Comparison of ENCODE assay signal across 15 cellular contexts in genomic region chr12:6346942-6347341, GRCh38. TPM values are rescaled to one million over a fixed set of nuclear protein-coding genes. Genes with fewer than 3 reads are reported as not detected.
DNase-seq lines count a peak whose midpoint lies in the region; ATAC-seq and TF ChIP-seq lines count a peak whose summit lies in the region.
"Had no signal": no experiment of that assay in that cellular context is flagged by ENCODE, and none has a peak within 500 bp of the region (broad histone marks: within the 10 kb centered on the region; RNA-seq: fewer than 3 reads in every experiment).

No MANE protein-coding gene starts in this region.

- no peaks in the 10 kb centered on the region for H3K36me3 ChIP-seq in HEK293 (ENCODE audit: control insufficient read depth in 2 of 2, insufficient read depth in 1 of 2, low read length in 2 of 2)
- H3K36me3 ChIP-seq in adrenal gland (replicated peaks in 1 of 2): no peaks in the 10 kb centered on the region
- peaks cover 9% of the 10 kb centered on the region for H3K36me3 ChIP-seq in lower lobe of right lung
- H3K36me3 ChIP-seq in subcutaneous abdominal adipose tissue (ENCODE audit: control insufficient read depth in 5 of 5, insufficient read depth in 5 of 5, low read length in 5 of 5): no peaks in the 10 kb centered on the region
- H3K36me3 ChIP-seq: WERI-Rb-1 had no signal

- peak overlapping the region in 1 of 5 donors; percentile 34 for H3K9ac ChIP-seq in subcutaneous abdominal adipose tissue (ENCODE audit: low read length in 5 of 5)

- intact Hi-C loops in adrenal gland (cut with DNase I) (no loop called here), lower lobe of right lung (cut with DNase I) (no loop called here)

- POLR2A ChIA-PET in HEK293 (lab: Yijun Ruan, JAX): no interaction called here

- H3K27ac ChIP-seq in HEK293 (ENCODE audit: extremely low read depth, low read depth, low read length): no peak overlapping the region
- peak overlapping the region; percentile 1 to 90 (median 35) for H3K27ac ChIP-seq in adrenal gland
- peak overlapping the region; percentile 81 for H3K27ac ChIP-seq in lower lobe of right lung
- peak overlapping the region; percentile 57 for H3K27ac ChIP-seq in subcutaneous abdominal adipose tissue (ENCODE audit: low read depth, low read length)
- H3K27ac ChIP-seq: WERI-Rb-1 had no signal

- ATAC-seq in lower lobe of right lung (peak in 1 of 2 donors; percentile 13), GM21423 (IDR thresholded peaks at IDR 0.05; ENCODE audit: unreplicated experiment) (no peak)

- H3K4me1 ChIP-seq in HEK293 (ENCODE audit: control insufficient read depth, insufficient read depth, low read length) (peaks cover 2% of the 10 kb centered on the region; the same call in 1 of the 2 replicates), adrenal gland (replicated peaks in 1 of 2) (peaks cover 29 to 54% of the 10 kb centered on the region in 2 donors), lower lobe of right lung (peaks cover 60% of the 10 kb centered on the region), subcutaneous abdominal adipose tissue (ENCODE audit: control insufficient read depth in 5 of 5, insufficient read depth in 5 of 5, low read length in 5 of 5) (peaks cover 20 to 67% (median 57%) of the 10 kb centered on the region in 5 donors)

- WGBS in adrenal gland, 4 donors: 82 to 89% (median 86%) methylated on average over 8 of the region's 8 CpGs

- no peaks in the 10 kb centered on the region for H3K27me3 ChIP-seq in adrenal gland
- H3K27me3 ChIP-seq in lower lobe of right lung (ENCODE audit: low read depth): no peaks in the 10 kb centered on the region
- no peaks in the 10 kb centered on the region for H3K27me3 ChIP-seq in subcutaneous abdominal adipose tissue (ENCODE audit: control insufficient read depth in 5 of 5, insufficient read depth in 4 of 5, low read length in 5 of 5)

- no peak for DNase-seq in adrenal gland
- DNase-seq in lower lobe of right lung: no peak
- DNase-seq in NCI-H1436 treated with DMSO at 0.1 percent for 48 hours (lab: John Stamatoyannopoulos, UW): no peak
- DNase-seq in nucleus accumbens (lab: John Stamatoyannopoulos, UW): no peak
- no peak for DNase-seq in NCI-H510A (lab: John Stamatoyannopoulos, UW)
- DNase-seq: activated T-cell treated with anti-CD3 and anti-CD28 coated beads, Interleukin-2, amount 50 U/mL, for 24 hours; Karpas-422; NCI-H2107; NK-92 treated with Interleukin-12 subunit alpha and Interleukin-12 subunit beta, amount 100 ng/mL, for 24 hours; WERI-Rb-1 had no signal

- TF ChIP-seq POLR2A in adrenal gland (IDR thresholded peaks at IDR 0.05): no peak

- no peak for TF ChIP-seq CTCF in HEK293 (tag by site-specific recombination; IDR thresholded peaks at IDR 0.05)
- no peak for TF ChIP-seq CTCF in adrenal gland (IDR thresholded peaks at IDR 0.05)
- no peak for TF ChIP-seq CTCF in lower lobe of right lung (IDR thresholded peaks at IDR 0.05)

- H3K9me3 ChIP-seq in HEK293 (ENCODE audit: control insufficient read depth, insufficient read depth, low read depth, low read length) (no peaks in the 10 kb centered on the region), adrenal gland (replicated peaks in 1 of 3) (no peaks in the 10 kb centered on the region), lower lobe of right lung (no peaks in the 10 kb centered on the region), subcutaneous abdominal adipose tissue (ENCODE audit: control insufficient read depth in 5 of 5, low read length in 5 of 5) (no peaks in the 10 kb centered on the region)

- no peak overlapping the region for H3K4me3 ChIP-seq in HEK293 (ENCODE audit: low read depth, low read length)
- H3K4me3 ChIP-seq in adrenal gland: no peak overlapping the region
- no peak overlapping the region for H3K4me3 ChIP-seq in lower lobe of right lung
- H3K4me3 ChIP-seq in subcutaneous abdominal adipose tissue (ENCODE audit: low read depth in 1 of 5, low read length in 5 of 5): peak overlapping the region in 2 of 5 donors; percentile 41 to 57

- CTCF ChIA-PET in HEK293 (lab: Yijun Ruan, JAX): no interaction called here

TF ChIP-seq in HEK293, 187 proteins besides CTCF, POLR2A, EP300 and RAD21:
- peak; percentile 96 for TF ChIP-seq ZFP3 (tag by site-specific recombination; IDR thresholded peaks at IDR 0.05; ENCODE audit: low read depth)
- no peak for TF ChIP-seq ZNF555 (tag by site-specific recombination; conservative IDR thresholded peaks at IDR 0.05)
TF ChIP-seq in HEK293: peak in this region for 1.

RNA-seq across cellular contexts. Expression of gene TNFRSF1A, which starts 5.1 kb away (rescaled TPM):
- 100 to 1,000 TPM; 181 to 386 (median 262) TPM for total RNA-seq in adrenal gland
- 100 to 1,000 TPM in 2 of 3 donors, 10 to 100 TPM in 1; 91.8 to 167 (median 160) TPM for polyA plus RNA-seq in adrenal gland
- 165 TPM for total RNA-seq in lower lobe of right lung

RNA-seq across cellular contexts. Expression of gene SCNN1A, which starts 28.4 kb away (rescaled TPM):
- total RNA-seq in adrenal gland (10 to 100 TPM in 7 of 8 donors, 1 to 10 TPM in 1; 7.6 to 38.0 (median 17.3) TPM), lower lobe of right lung (156 TPM)
- 1 to 10 TPM; 4.3 to 5.3 (median 5.1) TPM for polyA plus RNA-seq in adrenal gland
- total RNA-seq: temporal lobe had no signal

RNA-seq across cellular contexts. Expression of gene PLEKHG6, which starts 36.5 kb away (rescaled TPM):
- total RNA-seq in adrenal gland (1 to 10 TPM in 2 of 8 donors, under 1 TPM in 5, not detected in 1; 0.23 to 1.9 (median 0.51) TPM), lower lobe of right lung (2.9 TPM)
- 1 to 10 TPM in 1 of 3 donors, under 1 TPM in 1, not detected in 1; 0.32 to 5.8 TPM for polyA plus RNA-seq in adrenal gland
- total RNA-seq: lung microvascular endothelial cell, temporal lobe had no signal

RNA-seq across cellular contexts. Expression of gene LTBR, which starts 37.0 kb away (rescaled TPM):
- total RNA-seq in adrenal gland (100 to 1,000 TPM; 108 to 295 (median 174) TPM), lower lobe of right lung (122 TPM)
- polyA plus RNA-seq in adrenal gland: 100 to 1,000 TPM in 2 of 3 donors, 10 to 100 TPM in 1; 71.0 to 165 (median 119) TPM
